In the genomic region with DNA sequence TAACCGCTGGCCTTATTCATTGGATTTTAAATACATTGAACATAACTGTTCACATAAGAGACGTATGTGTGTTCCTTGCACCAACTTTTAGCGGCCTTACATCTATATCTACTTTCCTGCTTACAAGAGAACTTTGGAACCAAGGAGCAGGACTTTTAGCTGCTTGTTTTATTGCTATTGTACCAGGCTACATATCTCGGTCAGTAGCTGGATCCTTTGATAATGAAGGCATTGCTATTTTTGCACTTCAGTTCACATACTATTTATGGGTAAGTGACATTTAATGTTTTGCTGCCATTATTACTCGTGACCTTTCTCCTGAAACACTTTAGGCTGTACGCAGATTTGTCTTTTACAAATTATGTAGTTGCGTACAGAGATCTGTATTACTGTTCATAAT, we compare ENCODE assay signal across 23 cellular contexts.
"Had no signal": no experiment of that assay in that cellular context is flagged by ENCODE, and none has a peak within 500 bp of the region (broad histone marks: within the 10 kb centered on the region; RNA-seq: fewer than 3 reads in every experiment).

No MANE protein-coding gene starts in this region.

- H3K27me3 ChIP-seq: body of pancreas, esophagus muscularis mucosa, gastroesophageal sphincter, left lung, pancreas, sigmoid colon, upper lobe of right lung had no signal

- H3K4me3 ChIP-seq: body of pancreas, esophagus muscularis mucosa, gastroesophageal sphincter, left lung, pancreas, sigmoid colon, upper lobe of right lung had no signal

- H3K4me1 ChIP-seq: pancreas had no signal

- ATAC-seq: activated CD4-positive, CD25-positive, alpha-beta regulatory T cell treated with anti-CD3 and anti-CD28 coated beads, Interleukin-2, amount 50 U/mL, for 24 hours; activated naive CD8-positive, alpha-beta T cell treated with anti-CD3 and anti-CD28 coated beads, Interleukin-2, amount 50 U/mL, for 24 hours; body of pancreas; effector memory CD8-positive, alpha-beta T cell; gastroesophageal sphincter; left lung; pancreas; SK-N-SH treated with all-trans-retinoic acid at 6 μM for 48 hours; stimulated activated naive CD8-positive, alpha-beta T cell treated with anti-CD3 and anti-CD28 coated beads, Interleukin-15, Interleukin-2, amounts not matched to agents 100 U/mL and 50 U/mL, for 24 hours; upper lobe of right lung had no signal

- H3K9me3 ChIP-seq: body of pancreas, gastroesophageal sphincter, left lung, pancreas, sigmoid colon, upper lobe of right lung had no signal

- H3K27ac ChIP-seq: body of pancreas, esophagus muscularis mucosa, gastroesophageal sphincter, left lung, pancreas, sigmoid colon, upper lobe of right lung, VCaP had no signal

- H3K36me3 ChIP-seq: gastroesophageal sphincter, pancreas, sigmoid colon had no signal

- DNase-seq: activated CD4-positive, alpha-beta memory T cell treated with anti-CD3 and anti-CD28 coated beads, Interleukin-2, amount 10 ng/mL, durations not matched to agents 7 days and 5 days; activated CD4-positive, alpha-beta T cell treated with anti-CD3 and anti-CD28 coated beads, Interleukin-2, amount 10 ng/mL, durations not matched to agents 24 days and 14 days; activated effector memory CD4-positive, alpha-beta T cell treated with anti-CD3 and anti-CD28 coated beads, Interleukin-2, amount 50 U/mL, for 16 hours; activated naive CD4-positive, alpha-beta T cell treated with anti-CD3 and anti-CD28 coated beads, Interleukin-2, amount 50 U/mL, for 16 hours; activated naive CD8-positive, alpha-beta T cell treated with anti-CD3 and anti-CD28 coated beads, Interleukin-2, amount 50 U/mL, for 24 hours; body of pancreas; central memory CD4-positive, alpha-beta T cell; effector memory CD8-positive, alpha-beta T cell; head of caudate nucleus; kidney; left lung; midbrain; nephron progenitor cell; pancreas; sigmoid colon; stimulated activated CD4-positive, alpha-beta T cell treated with anti-CD3 and anti-CD28 coated beads, Interleukin-4, amount 100 ng/mL, for 4 hours; stimulated activated naive CD8-positive, alpha-beta T cell treated with anti-CD3 and anti-CD28 coated beads, Interleukin-15, Interleukin-2, amounts not matched to agents 100 U/mL and 50 U/mL, for 24 hours; upper lobe of right lung had no signal
